Comparison of ENCODE assay signal across 16 cellular contexts in the genomic region with DNA sequence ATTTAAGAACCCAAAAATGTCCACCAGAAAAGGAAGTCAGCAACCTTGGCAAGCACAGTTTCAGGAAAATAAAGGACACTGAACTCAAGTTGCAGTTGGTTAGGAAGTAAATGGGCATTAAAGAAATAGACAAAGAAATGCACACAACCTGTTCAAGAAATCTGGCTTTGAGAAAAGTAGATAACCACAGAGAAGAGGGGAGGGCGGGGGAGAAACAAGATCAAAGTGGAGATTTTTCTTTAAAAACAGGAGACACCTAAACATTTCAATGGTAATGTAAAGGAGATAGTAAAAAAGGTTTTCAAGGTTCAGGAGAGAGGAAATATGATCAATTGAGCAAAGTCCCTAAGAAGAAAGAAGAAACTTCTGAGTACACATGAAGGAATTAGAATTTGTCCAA. TPM values are rescaled to one million over a fixed set of nuclear protein-coding genes. Genes with fewer than 3 reads are reported as not detected.
DNase-seq lines count a peak whose midpoint lies in the region; ATAC-seq and TF ChIP-seq lines count a peak whose summit lies in the region.
"Had no signal": no experiment of that assay in that cellular context is flagged by ENCODE, and none has a peak within 500 bp of the region (broad histone marks: within the 10 kb centered on the region; RNA-seq: fewer than 3 reads in every experiment).

No MANE protein-coding gene starts in this region.

- peaks cover 8% of the 10 kb centered on the region; the same call in 1 of the 2 replicates for H3K4me1 ChIP-seq in DND-41 (ENCODE audit: insufficient read depth, low read length)
- H3K4me1 ChIP-seq: A549 had no signal

- no peaks in the 10 kb centered on the region for H3K36me3 ChIP-seq in DND-41 (ENCODE audit: insufficient read depth, low read length)

- ATAC-seq in DND-41 (ENCODE audit: insufficient read depth, low read depth): peak; percentile 77
- no peak for ATAC-seq in T-helper 17 cell
- ATAC-seq in naive thymus-derived CD8-positive, alpha-beta T cell: peak; percentile 49 to 52
- no peak for ATAC-seq in CD4-positive, alpha-beta T cell (ENCODE audit: poor library complexity)
- ATAC-seq: A549, GM23338 had no signal

- H3K9me3 ChIP-seq in DND-41 (ENCODE audit: insufficient read depth, low read length, severe bottlenecking) (no peaks in the 10 kb centered on the region), T-helper 17 cell (ENCODE audit: control insufficient read depth, low read length, poor library complexity, severe bottlenecking) (no peaks in the 10 kb centered on the region)
- H3K9me3 ChIP-seq in CD4-positive, alpha-beta T cell (ENCODE audit: control insufficient read depth, low read length): no peaks in the 10 kb centered on the region
- H3K9me3 ChIP-seq: A549 had no signal

- POLR2A ChIA-PET in activated CD4-positive, alpha-beta T cell treated with anti-CD3 and anti-CD28 coated beads, Interleukin-2, amount 10 ng/mL, durations not matched to agents 7 days and 5 days (lab: Charles Lee): no interaction called here
- POLR2A ChIA-PET in naive thymus-derived CD8-positive, alpha-beta T cell (lab: Charles Lee): no interaction called here
- POLR2A ChIA-PET in CD4-positive, alpha-beta T cell (lab: Charles Lee): no interaction called here

- no peak for TF ChIP-seq CTCF in DND-41 (IDR thresholded peaks at IDR 0.05; ENCODE audit: borderline replicate concordance, extremely low read depth, low read length, poor library complexity, severe bottlenecking)
- TF ChIP-seq CTCF in CD4-positive, alpha-beta T cell (IDR thresholded peaks at IDR 0.05): no peak

- no peaks in the 10 kb centered on the region for H3K27me3 Mint-ChIP-seq in activated CD4-positive, alpha-beta T cell treated with anti-CD3 and anti-CD28 coated beads, Interleukin-2, amount 10 ng/mL, durations not matched to agents 7 days and 5 days
- no peaks in the 10 kb centered on the region for H3K27me3 Mint-ChIP-seq in T-helper 17 cell
- H3K27me3 Mint-ChIP-seq in naive thymus-derived CD8-positive, alpha-beta T cell: no peaks in the 10 kb centered on the region
- no peaks in the 10 kb centered on the region for H3K27me3 Mint-ChIP-seq in CD4-positive, alpha-beta T cell
- H3K27me3 Mint-ChIP-seq: CD8-positive, alpha-beta memory T cell had no signal

- no peak overlapping the region for H3K4me3 ChIP-seq in DND-41 (ENCODE audit: low read depth in 1 of 2, low read length in 2 of 2)
- H3K4me3 ChIP-seq: A549, GM23338 had no signal

- H3K27me3 ChIP-seq in DND-41 (ENCODE audit: insufficient read depth, low read length, poor library complexity): no peaks in the 10 kb centered on the region
- no peaks in the 10 kb centered on the region for H3K27me3 ChIP-seq in CD4-positive, alpha-beta T cell (ENCODE audit: control insufficient read depth, insufficient read depth, low read length)

- CTCF ChIA-PET in activated CD4-positive, alpha-beta T cell treated with anti-CD3 and anti-CD28 coated beads, Interleukin-2, amount 10 ng/mL, durations not matched to agents 7 days and 5 days (lab: Charles Lee): no interaction called here
- CTCF ChIA-PET in CD4-positive, alpha-beta T cell (lab: Charles Lee): no interaction called here

- no peaks in the 10 kb centered on the region for H4K20me1 ChIP-seq in DND-41 (ENCODE audit: insufficient read depth, low read length)

- peak overlapping the region; percentile 1 for H3K27ac Mint-ChIP-seq in activated CD4-positive, alpha-beta T cell treated with anti-CD3 and anti-CD28 coated beads, Interleukin-2, amount 10 ng/mL, durations not matched to agents 7 days and 5 days
- peak overlapping the region; percentile 82 for H3K27ac Mint-ChIP-seq in T-helper 17 cell
- H3K27ac Mint-ChIP-seq in naive thymus-derived CD8-positive, alpha-beta T cell: peak overlapping the region in 8 of 10 donors; percentile 1 to 51 (median 4)
- no peak overlapping the region for H3K27ac Mint-ChIP-seq in CD4-positive, alpha-beta T cell
- H3K27ac Mint-ChIP-seq: CD8-positive, alpha-beta memory T cell; GM23338 had no signal

- H3K9me3 Mint-ChIP-seq in activated CD4-positive, alpha-beta T cell treated with anti-CD3 and anti-CD28 coated beads, Interleukin-2, amount 10 ng/mL, durations not matched to agents 7 days and 5 days: no peaks in the 10 kb centered on the region
- no peaks in the 10 kb centered on the region for H3K9me3 Mint-ChIP-seq in naive thymus-derived CD8-positive, alpha-beta T cell
- no peaks in the 10 kb centered on the region for H3K9me3 Mint-ChIP-seq in CD4-positive, alpha-beta T cell
- H3K9me3 Mint-ChIP-seq: CD8-positive, alpha-beta memory T cell; GM23338 had no signal

- H3K79me2 ChIP-seq in DND-41 (ENCODE audit: insufficient read depth, low read length): no peaks in the 10 kb centered on the region

- H3K36me3 Mint-ChIP-seq in activated CD4-positive, alpha-beta T cell treated with anti-CD3 and anti-CD28 coated beads, Interleukin-2, amount 10 ng/mL, durations not matched to agents 7 days and 5 days (ENCODE audit: low read depth): no peaks in the 10 kb centered on the region
- H3K36me3 Mint-ChIP-seq in T-helper 17 cell (ENCODE audit: low read depth): peaks cover 4% of the 10 kb centered on the region
- peaks cover 4 to 22% (median 22%) of the 10 kb centered on the region in 3 donors for H3K36me3 Mint-ChIP-seq in naive thymus-derived CD8-positive, alpha-beta T cell
- no peaks in the 10 kb centered on the region for H3K36me3 Mint-ChIP-seq in CD4-positive, alpha-beta T cell (ENCODE audit: low read depth)

- H2AFZ ChIP-seq in DND-41 (ENCODE audit: low read depth, low read length): no peak overlapping the region
- H2AFZ ChIP-seq: GM23338 had no signal

- no peak overlapping the region for H3K4me2 ChIP-seq in DND-41 (ENCODE audit: insufficient read depth, low read length)
- H3K4me2 ChIP-seq: A549, GM23338 had no signal

- DNase-seq in activated CD4-positive, alpha-beta T cell treated with anti-CD3 and anti-CD28 coated beads, Interleukin-2, amount 10 ng/mL, durations not matched to agents 7 days and 5 days: no peak
- no peak for DNase-seq in activated CD4-positive, alpha-beta T cell treated with anti-CD3 and anti-CD28 coated beads, Interleukin-2, amount 50 U/mL, for 4 hours
- DNase-seq in DND-41 (peak; percentile 30), T-helper 17 cell (no peak)
- peak in 3 of 10 donors; percentile 16 to 34 (median 29) for DNase-seq in naive thymus-derived CD8-positive, alpha-beta T cell
- no peak for DNase-seq in activated CD8-positive, alpha-beta memory T cell treated with anti-CD3 and anti-CD28 coated beads, Interleukin-2, amount 50 U/mL, for 48 hours
- DNase-seq in CD4-positive, alpha-beta T cell: no peak
- DNase-seq: AML-193; CD8-positive, alpha-beta memory T cell; COR-L47; GDM1; HCEC 1CT had no signal

- H3K4me3 Mint-ChIP-seq in activated CD4-positive, alpha-beta T cell treated with anti-CD3 and anti-CD28 coated beads, Interleukin-2, amount 10 ng/mL, durations not matched to agents 7 days and 5 days: no peak overlapping the region
- H3K4me3 Mint-ChIP-seq in T-helper 17 cell: peak overlapping the region; percentile 37
- peak overlapping the region in 6 of 10 donors; percentile 0 to 54 (median 32) for H3K4me3 Mint-ChIP-seq in naive thymus-derived CD8-positive, alpha-beta T cell
- H3K4me3 Mint-ChIP-seq in CD4-positive, alpha-beta T cell: no peak overlapping the region
- H3K4me3 Mint-ChIP-seq: CD8-positive, alpha-beta memory T cell; GM23338 had no signal

- H3K4me1 Mint-ChIP-seq in activated CD4-positive, alpha-beta T cell treated with anti-CD3 and anti-CD28 coated beads, Interleukin-2, amount 10 ng/mL, durations not matched to agents 7 days and 5 days: peaks cover 14% of the 10 kb centered on the region
- peaks cover 15% of the 10 kb centered on the region for H3K4me1 Mint-ChIP-seq in T-helper 17 cell
- peaks cover 15 to 35% (median 22%) of the 10 kb centered on the region in 4 donors for H3K4me1 Mint-ChIP-seq in naive thymus-derived CD8-positive, alpha-beta T cell
- peaks cover 16% of the 10 kb centered on the region for H3K4me1 Mint-ChIP-seq in CD4-positive, alpha-beta T cell (ENCODE audit: low read depth)
- H3K4me1 Mint-ChIP-seq: GM23338 had no signal

- no peak overlapping the region for H3K27ac ChIP-seq in DND-41 (ENCODE audit: low read length)
- no peak overlapping the region for H3K27ac ChIP-seq in CD4-positive, alpha-beta T cell (ENCODE audit: low read depth, low read length)
- H3K27ac ChIP-seq: 22Rv1, A549, C4-2B had no signal

- intact Hi-C loops in CD4-positive, alpha-beta T cell (cut with DNase I, micrococcal nuclease): no loop called here

- H3K9ac ChIP-seq in DND-41 (ENCODE audit: low read depth, low read length): no peak overlapping the region

RNA-seq across cellular contexts. Expression of gene SYDE2, which starts 29.1 kb away (rescaled TPM):
- 1 to 10 TPM; 1.6 to 1.8 TPM for total RNA-seq in activated CD4-positive, alpha-beta T cell treated with anti-CD3 and anti-CD28 coated beads, Interleukin-2, amount 10 ng/mL, durations not matched to agents 7 days and 5 days
- 1 to 10 TPM; 2.7 to 2.8 TPM for total RNA-seq in T-helper 17 cell
- total RNA-seq in naive thymus-derived CD8-positive, alpha-beta T cell: 10 to 100 TPM in 1 of 2 experiments, 1 to 10 TPM in 1; 8.5 to 10.0 TPM
- polyA plus RNA-seq in naive thymus-derived CD8-positive, alpha-beta T cell: 1 to 10 TPM; 2.7 to 5.8 (median 3.9) TPM
- total RNA-seq in CD4-positive, alpha-beta T cell: 1 to 10 TPM; 6.4 to 6.9 TPM

Comparison
In these comparisons a context has a peak if more than half of its experiments do, and no peak if none do; other contexts are left out.
1. H3K4me3 Mint-ChIP-seq: peak in T-helper 17 cell (single experiment) and naive thymus-derived CD8-positive, alpha-beta T cell (6 of 10); none in activated CD4-positive, alpha-beta T cell treated with anti-CD3 and anti-CD28 coated beads, Interleukin-2, amount 10 ng/mL, durations not matched to agents 7 days and 5 days (single experiment) and CD4-positive, alpha-beta T cell (single experiment).
2. ATAC-seq: peak in DND-41 (single experiment) and naive thymus-derived CD8-positive, alpha-beta T cell (2 of 2); none in T-helper 17 cell (single experiment) and CD4-positive, alpha-beta T cell (single experiment).